13 cellular contexts compared by ENCODE assay signal in the genomic region with DNA sequence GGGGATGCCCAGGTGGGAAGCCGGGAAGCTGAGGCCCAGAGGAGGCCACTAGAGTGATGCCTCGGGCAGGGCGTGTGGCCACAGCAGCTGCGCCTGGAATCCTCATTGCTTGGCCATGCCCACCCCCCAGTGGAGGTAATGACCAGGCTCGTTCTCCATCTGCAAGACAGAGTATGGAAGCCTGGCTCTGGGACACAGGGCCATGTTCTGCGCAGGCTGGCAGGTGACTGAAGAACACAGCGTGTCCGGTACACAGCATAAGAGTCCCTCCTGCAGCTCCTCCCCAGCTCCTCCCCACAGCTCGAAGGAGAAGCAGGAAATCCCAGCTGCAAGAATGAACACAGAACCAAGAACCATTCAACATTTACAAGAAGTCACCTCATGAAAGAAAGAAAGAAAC.
DNase-seq lines count a peak whose midpoint lies in the region; ATAC-seq and TF ChIP-seq lines count a peak whose summit lies in the region.
"Had no signal": no experiment of that assay in that cellular context is flagged by ENCODE, and none has a peak within 500 bp of the region (broad histone marks: within the 10 kb centered on the region; RNA-seq: fewer than 3 reads in every experiment).

No MANE protein-coding gene starts in this region.

- H3K9me3 Mint-ChIP-seq in T-helper 1 cell treated with Interleukin-12 subunit alpha and Interleukin-12 subunit beta and Interleukin-4 antibody, amounts not matched to agents 30 μg/mL and 1 μg/mL, for 36 hours, result no peaks in the 10 kb centered on the region

- ATAC-seq in heart right ventricle (peak in 7 of 8 donors; percentile 39 to 60 (median 42)), foreskin keratinocyte (peak; percentile 64), upper lobe of left lung (ENCODE audit: low FRiP score in 2 of 2) (peak; percentile 55 to 59)

- intact Hi-C loops in heart right ventricle (cut with DNase I), result no loop called here

- DNase-seq in heart right ventricle (no peak), right atrium auricular region (ENCODE audit: low spot score) (no peak), foreskin keratinocyte (peak in 1 of 2 donors; percentile 22), upper lobe of left lung (peak; percentile 23 to 57), SW480 (ENCODE audit: low spot score) (no peak), H7 (no peak)
- no peak for DNase-seq in activated effector memory CD4-positive, alpha-beta T cell treated with anti-CD3 and anti-CD28 coated beads, Interleukin-2, amount 50 U/mL, for 16 hours
- DNase-seq: NCI-H146, PC-9 had no signal

- H3K4me3 Mint-ChIP-seq in T-helper 1 cell treated with Interleukin-12 subunit alpha and Interleukin-12 subunit beta and Interleukin-4 antibody, amounts not matched to agents 30 μg/mL and 1 μg/mL, for 36 hours, result peak overlapping the region; percentile 16

- H3K4me3 ChIP-seq in heart right ventricle (no peak overlapping the region), right atrium auricular region (no peak overlapping the region), upper lobe of left lung (no peak overlapping the region), H7 (ENCODE audit: insufficient read depth, low read depth, low read length) (no peak overlapping the region)
- H3K4me3 ChIP-seq: PC-9, tibial nerve had no signal

- TF ChIP-seq CTCF in heart right ventricle (IDR thresholded peaks at IDR 0.05) (no peak), right atrium auricular region (IDR thresholded peaks at IDR 0.05) (no peak), foreskin keratinocyte (conservative IDR thresholded peaks at IDR 0.05) (no peak), upper lobe of left lung (IDR thresholded peaks at IDR 0.05) (no peak)

- peak overlapping the region in 1 of 10 donors; percentile 33 for H3K27ac ChIP-seq in heart right ventricle
- H3K27ac ChIP-seq in right atrium auricular region, result no peak overlapping the region
- no peak overlapping the region for H3K27ac ChIP-seq in foreskin keratinocyte
- H3K27ac ChIP-seq in upper lobe of left lung, result no peak overlapping the region
- H3K27ac ChIP-seq: parathyroid adenoma, WERI-Rb-1 had no signal

- peak overlapping the region; percentile 21 for H3K27ac Mint-ChIP-seq in T-helper 1 cell treated with Interleukin-12 subunit alpha and Interleukin-12 subunit beta and Interleukin-4 antibody, amounts not matched to agents 30 μg/mL and 1 μg/mL, for 36 hours

- TF ChIP-seq POLR2A in upper lobe of left lung (IDR thresholded peaks at IDR 0.05), result no peak

- no peaks in the 10 kb centered on the region for H3K36me3 ChIP-seq in heart right ventricle
- no peaks in the 10 kb centered on the region for H3K36me3 ChIP-seq in right atrium auricular region
- no peaks in the 10 kb centered on the region for H3K36me3 ChIP-seq in upper lobe of left lung
- H3K36me3 ChIP-seq in H7 (replicated peaks; ENCODE audit: control insufficient read depth, insufficient read depth, low read length), result no peaks in the 10 kb centered on the region
- H3K36me3 ChIP-seq: tibial nerve, WERI-Rb-1 had no signal

- WGBS in heart right ventricle, 2 donors, result 61 to 70% methylated on average over 9 of the region's 9 CpGs
- 52 to 64% methylated on average over 8 to 9 of the region's 9 CpGs for WGBS in upper lobe of left lung, 2 donors

- no peaks in the 10 kb centered on the region for H3K9me3 ChIP-seq in heart right ventricle
- H3K9me3 ChIP-seq in right atrium auricular region, result no peaks in the 10 kb centered on the region
- H3K9me3 ChIP-seq in upper lobe of left lung, result no peaks in the 10 kb centered on the region
- H3K9me3 ChIP-seq: tibial nerve had no signal

- peaks cover 2% of the 10 kb centered on the region for H3K36me3 Mint-ChIP-seq in T-helper 1 cell treated with Interleukin-12 subunit alpha and Interleukin-12 subunit beta and Interleukin-4 antibody, amounts not matched to agents 30 μg/mL and 1 μg/mL, for 36 hours (ENCODE audit: low read depth)

- peaks cover 19% of the 10 kb centered on the region for H3K4me1 Mint-ChIP-seq in T-helper 1 cell treated with Interleukin-12 subunit alpha and Interleukin-12 subunit beta and Interleukin-4 antibody, amounts not matched to agents 30 μg/mL and 1 μg/mL, for 36 hours (ENCODE audit: low read depth)

- no peak for TF ChIP-seq EP300 in upper lobe of left lung (IDR thresholded peaks at IDR 0.05)

- peaks cover 3 to 43% (median 14%) of the 10 kb centered on the region in 9 donors for H3K4me1 ChIP-seq in heart right ventricle
- H3K4me1 ChIP-seq in right atrium auricular region, result peaks cover 0 to 6% of the 10 kb centered on the region in 2 donors
- H3K4me1 ChIP-seq in foreskin keratinocyte, result peaks cover 8% of the 10 kb centered on the region
- H3K4me1 ChIP-seq in upper lobe of left lung, result peaks cover 18 to 54% (median 29%) of the 10 kb centered on the region in 4 donors
- H3K4me1 ChIP-seq: parathyroid adenoma had no signal

- H3K27me3 Mint-ChIP-seq in T-helper 1 cell treated with Interleukin-12 subunit alpha and Interleukin-12 subunit beta and Interleukin-4 antibody, amounts not matched to agents 30 μg/mL and 1 μg/mL, for 36 hours (ENCODE audit: low read depth), result no peaks in the 10 kb centered on the region

- H3K27me3 ChIP-seq in heart right ventricle (no peaks in the 10 kb centered on the region), right atrium auricular region (no peaks in the 10 kb centered on the region), foreskin keratinocyte (no peaks in the 10 kb centered on the region), upper lobe of left lung (no peaks in the 10 kb centered on the region), H7 (ENCODE audit: control insufficient read depth, insufficient read depth, low read length) (no peaks in the 10 kb centered on the region)
- H3K27me3 ChIP-seq: tibial nerve had no signal

Comparison
In these comparisons a context has a peak if more than half of its experiments do, and no peak if none do; other contexts are left out.
1. DNase-seq: peak in upper lobe of left lung (2 of 2); none in heart right ventricle (0 of 2), right atrium auricular region (single experiment), activated effector memory CD4-positive, alpha-beta T cell treated with anti-CD3 and anti-CD28 coated beads, Interleukin-2, amount 50 U/mL, for 16 hours (single experiment), SW480 (single experiment) and H7 (single experiment).
2. Peak in every context shown above with its lines, with median percentiles within 50 percentile points of each other: ATAC-seq.